In the genomic region with DNA sequence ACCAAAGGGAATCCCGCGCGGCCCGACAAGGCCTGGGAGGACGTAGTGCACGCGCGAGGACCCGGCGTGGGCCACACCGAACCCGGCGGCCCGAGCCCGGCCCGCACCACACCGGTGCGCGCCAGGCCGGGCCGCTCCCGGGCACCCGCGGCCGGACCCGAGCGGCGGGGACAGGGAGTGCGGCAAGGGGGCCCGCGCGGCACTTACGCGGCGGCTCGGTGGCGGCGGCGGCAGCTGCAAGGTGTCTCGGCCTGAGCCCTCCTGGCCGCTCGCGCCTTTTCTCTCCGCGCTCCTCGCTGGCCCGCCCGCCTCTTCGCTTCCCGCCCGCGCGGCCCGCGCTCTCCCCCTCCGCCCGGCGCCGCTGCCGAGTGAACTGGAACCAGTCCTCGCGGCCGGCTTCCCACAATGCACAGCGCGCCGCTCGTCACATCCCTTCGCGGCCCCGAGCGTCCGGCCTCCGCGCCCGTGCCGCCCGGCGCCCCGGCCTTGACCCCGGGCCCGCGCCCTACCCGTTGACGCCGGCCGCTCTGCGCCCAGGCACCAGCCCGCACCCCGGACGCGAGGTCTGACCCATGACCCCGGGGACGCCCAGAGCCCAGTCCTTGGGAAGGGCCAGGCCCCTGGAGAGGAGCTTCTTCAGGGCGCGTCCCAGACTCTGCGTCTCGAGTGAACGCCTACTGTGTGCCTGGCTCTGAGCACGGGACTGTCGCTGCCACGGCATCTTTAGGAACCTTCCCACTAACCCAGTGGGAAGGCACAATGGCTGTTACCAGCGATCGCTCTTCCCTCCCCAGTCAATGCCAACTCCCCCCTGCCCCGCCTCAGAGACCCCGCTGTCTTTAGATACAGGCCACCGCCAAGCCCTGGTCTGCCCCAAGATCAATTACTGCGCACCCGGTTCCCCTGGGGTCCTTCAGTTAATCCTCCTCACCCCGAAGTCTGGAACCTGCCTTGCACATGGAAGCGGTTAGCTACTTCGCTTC, we compare ENCODE assay signal across 8 cellular contexts. TPM values are rescaled to one million over a fixed set of nuclear protein-coding genes. Genes with fewer than 3 reads are reported as not detected.
DNase-seq lines count a peak whose midpoint lies in the region; ATAC-seq and TF ChIP-seq lines count a peak whose summit lies in the region.

Gene MACROH2A1 (minus strand): TSS at position 377 of the 983 bp plus-strand sequence. CDS start 10,138 bp downstream, outside the sequence.

- peaks cover 7 to 18% of the 10 kb centered on the region in 2 experiments for H3K4me1 ChIP-seq in trophoblast cell (ENCODE audit: control insufficient read depth in 1 of 2, insufficient read depth in 2 of 2, low read length in 2 of 2)
- H3K4me1 ChIP-seq in tibial nerve: peaks cover 0 to 58% (median 29%) of the 10 kb centered on the region in 4 donors

- H3K36me3 ChIP-seq in trophoblast cell (ENCODE audit: control insufficient read depth in 1 of 2, insufficient read depth in 2 of 2, low read length in 2 of 2) (no peaks in the 10 kb centered on the region), tibial nerve (no peaks in the 10 kb centered on the region)

- H3K27me3 ChIP-seq in trophoblast cell (ENCODE audit: insufficient read depth, low read length) (peaks cover 8% of the 10 kb centered on the region), tibial nerve (no peaks in the 10 kb centered on the region)

- peaks cover 16% of the 10 kb centered on the region for H3K79me1 ChIP-seq in trophoblast cell (ENCODE audit: low read length)

- H2AK5ac ChIP-seq in trophoblast cell (ENCODE audit: low read length): peak within 1 kb of the TSS; percentile 69

- intact Hi-C loops in Right ventricle myocardium superior (cut with DNase I): no loop called here

- H4K12ac ChIP-seq in trophoblast cell (ENCODE audit: low read depth, low read length): peak within 1 kb of the TSS; percentile 87

- peak within 1 kb of the TSS; percentile 8 for H2BK12ac ChIP-seq in trophoblast cell (ENCODE audit: low read length)

- TF ChIP-seq POLR2A in tibial nerve (IDR thresholded peaks at IDR 0.05): peak; percentile 75 to 77

- H3K9me3 Mint-ChIP-seq in activated naive CD8-positive, alpha-beta T cell treated with anti-CD3 and anti-CD28 coated beads, Interleukin-2, amount 10 ng/mL, durations not matched to agents 7 days and 5 days: no peaks in the 10 kb centered on the region

- TF ChIP-seq CTCF in tibial nerve (IDR thresholded peaks at IDR 0.05): peak in 3 of 5 experiments; percentile 11 to 55 (median 11)

- peaks cover 37% of the 10 kb centered on the region for H3K4me1 Mint-ChIP-seq in activated naive CD8-positive, alpha-beta T cell treated with anti-CD3 and anti-CD28 coated beads, Interleukin-2, amount 10 ng/mL, durations not matched to agents 7 days and 5 days

- peaks cover 16% of the 10 kb centered on the region for H3K79me2 ChIP-seq in trophoblast cell (ENCODE audit: control insufficient read depth, insufficient read depth, low read length, poor library complexity)

- peak within 1 kb of the TSS; percentile 88 for H2BK120ac ChIP-seq in trophoblast cell (ENCODE audit: insufficient read depth, low read length, poor library complexity)

- no CpG with 5 or more reads among the region's 111 CpGs for WGBS in trophoblast cell (ENCODE audit: extremely low coverage, insufficient coverage, insufficient read length)
- WGBS in tibial nerve, 2 donors: 1 to 2% methylated on average over 88 to 96 of the region's 111 CpGs

- H3K14ac ChIP-seq in trophoblast cell (ENCODE audit: low read length): peak within 1 kb of the TSS; percentile 93

- H4K8ac ChIP-seq in trophoblast cell (ENCODE audit: low read depth, low read length): peak within 1 kb of the TSS; percentile 97

- peaks cover 12% of the 10 kb centered on the region for H3K27me3 Mint-ChIP-seq in activated naive CD8-positive, alpha-beta T cell treated with anti-CD3 and anti-CD28 coated beads, Interleukin-2, amount 10 ng/mL, durations not matched to agents 7 days and 5 days

- POLR2A ChIA-PET in activated naive CD8-positive, alpha-beta T cell treated with anti-CD3 and anti-CD28 coated beads, Interleukin-2, amount 10 ng/mL, durations not matched to agents 7 days and 5 days (lab: Charles Lee): interaction anchor here (0.7 to 2.1 kb wide), 5 partner anchors 15 to 26 kb away, joined by 3 to 17 read pairs (median 3); no protein-coding TSS in a partner anchor

- peak; percentile 73 for DNase-seq in GDM1 (lab: John Stamatoyannopoulos, UW)
- DNase-seq in GOT3 (lab: John Stamatoyannopoulos, UW): peak; percentile 59
- peak; percentile 85 for DNase-seq in M059J (ENCODE audit: low read depth)
- DNase-seq in SW 1271 (lab: John Stamatoyannopoulos, UW): peak; percentile 71
- peak; percentile 91 for DNase-seq in activated naive CD8-positive, alpha-beta T cell treated with anti-CD3 and anti-CD28 coated beads, Interleukin-2, amount 10 ng/mL, durations not matched to agents 7 days and 5 days
- DNase-seq in Right ventricle myocardium superior: peak; percentile 95
- DNase-seq in trophoblast cell: peak; percentile 67 to 84
- peak; percentile 81 to 86 for DNase-seq in tibial nerve (ENCODE audit: low spot score in 2 of 2)

- H2AFZ ChIP-seq in trophoblast cell (ENCODE audit: insufficient read depth, low read length, poor library complexity): peak within 1 kb of the TSS; percentile 94

- H3K27ac ChIP-seq in trophoblast cell (ENCODE audit: low read depth, low read length) (peak within 1 kb of the TSS; percentile 48), tibial nerve (peak within 1 kb of the TSS; percentile 88 to 95 (median 92))

- H4K91ac ChIP-seq in trophoblast cell (ENCODE audit: low read depth, low read length): peak within 1 kb of the TSS; percentile 90

- peak within 1 kb of the TSS; percentile 79 for H3K4me2 ChIP-seq in trophoblast cell (ENCODE audit: low read length)

- H3K36me3 Mint-ChIP-seq in activated naive CD8-positive, alpha-beta T cell treated with anti-CD3 and anti-CD28 coated beads, Interleukin-2, amount 10 ng/mL, durations not matched to agents 7 days and 5 days: peaks cover 13% of the 10 kb centered on the region

- peak within 1 kb of the TSS; percentile 70 for H3K18ac ChIP-seq in trophoblast cell (ENCODE audit: low read length)

- TF ChIP-seq EP300 in tibial nerve (IDR thresholded peaks at IDR 0.05): peak in 1 of 2 donors; percentile 82

- no peak within 1 kb of the TSS for H3K23ac ChIP-seq in trophoblast cell (ENCODE audit: low read length)

- H3K9me3 ChIP-seq in trophoblast cell (ENCODE audit: insufficient read depth, low read depth, low read length) (no peaks in the 10 kb centered on the region), tibial nerve (no peaks in the 10 kb centered on the region)

- peak within 1 kb of the TSS; percentile 97 for H3K9ac ChIP-seq in trophoblast cell (ENCODE audit: low read length)

- H2BK5ac ChIP-seq in trophoblast cell (ENCODE audit: low read depth, low read length, poor library complexity): peak within 1 kb of the TSS; percentile 60

- ATAC-seq in activated naive CD8-positive, alpha-beta T cell treated with anti-CD3 and anti-CD28 coated beads, Interleukin-2, amount 10 ng/mL, durations not matched to agents 7 days and 5 days (ENCODE audit: low read depth): peak; percentile 89
- ATAC-seq in Right ventricle myocardium superior (ENCODE audit: poor library complexity): peak; percentile 97

- peak within 1 kb of the TSS; percentile 90 for H3K4me3 Mint-ChIP-seq in activated naive CD8-positive, alpha-beta T cell treated with anti-CD3 and anti-CD28 coated beads, Interleukin-2, amount 10 ng/mL, durations not matched to agents 7 days and 5 days

- H3K4ac ChIP-seq in trophoblast cell (ENCODE audit: low read depth, low read length): peak within 1 kb of the TSS; percentile 91

- H3K4me3 ChIP-seq in trophoblast cell (ENCODE audit: low read depth, low read length): peak within 1 kb of the TSS; percentile 96
- H3K4me3 ChIP-seq in tibial nerve: peak within 1 kb of the TSS; percentile 87 to 98 (median 94)

- peak within 1 kb of the TSS; percentile 91 for H3K27ac Mint-ChIP-seq in activated naive CD8-positive, alpha-beta T cell treated with anti-CD3 and anti-CD28 coated beads, Interleukin-2, amount 10 ng/mL, durations not matched to agents 7 days and 5 days

RNA-seq across cellular contexts. Expression of gene MACROH2A1, which starts in this region (rescaled TPM):
- 349 and 422 TPM in 2 replicates for total RNA-seq in M059J (2014; rRNA removed; shearing (Covaris generic))
- total RNA-seq in activated naive CD8-positive, alpha-beta T cell treated with anti-CD3 and anti-CD28 coated beads, Interleukin-2, amount 10 ng/mL, durations not matched to agents 7 days and 5 days: 100 to 1,000 TPM; 253 to 258 TPM
- 102 TPM for total RNA-seq in Right ventricle myocardium superior
- polyA plus RNA-seq in trophoblast cell (2013): 172 and 175 TPM in 2 replicates
- 100 to 1,000 TPM; 164 to 268 (median 170) TPM for total RNA-seq in tibial nerve

Comparison
In these comparisons a context has a peak if more than half of its experiments do, and no peak if none do; other contexts are left out.
1. Peak in every context shown above with its lines: DNase-seq, ATAC-seq, H3K4me3 ChIP-seq and H3K27ac ChIP-seq.